In the genomic region with DNA sequence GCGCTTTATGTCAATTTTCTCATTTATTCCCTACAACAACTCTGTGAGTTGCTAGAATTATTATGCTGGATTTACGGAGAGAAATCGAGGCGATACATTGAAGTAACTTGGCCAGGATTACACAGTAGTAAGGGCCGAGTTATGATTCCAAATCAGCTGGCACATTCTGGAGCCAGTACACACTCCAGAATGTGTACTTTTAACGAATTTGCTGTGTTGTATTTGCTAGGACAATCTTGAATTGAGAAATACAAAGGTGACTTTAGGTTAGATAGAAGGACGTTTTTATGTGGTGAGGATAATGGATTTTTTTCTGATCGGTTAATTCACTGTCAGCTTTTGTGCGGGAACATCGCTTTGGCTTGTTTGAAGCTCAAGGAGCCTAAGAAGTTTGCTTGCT, we compare ENCODE assay signal across 12 cellular contexts. TPM values are rescaled to one million over a fixed set of nuclear protein-coding genes. Genes with fewer than 3 reads are reported as not detected.
DNase-seq lines count a peak whose midpoint lies in the region; ATAC-seq and TF ChIP-seq lines count a peak whose summit lies in the region.
"Had no signal": no experiment of that assay in that cellular context is flagged by ENCODE, and none has a peak within 500 bp of the region (broad histone marks: within the 10 kb centered on the region; RNA-seq: fewer than 3 reads in every experiment).

No MANE protein-coding gene starts in this region.

- no peak overlapping the region for H3K4me3 ChIP-seq in mesenchymal stem cell (ENCODE audit: insufficient read depth in 1 of 2, low read depth in 1 of 2, low read length in 2 of 2)
- H3K4me3 ChIP-seq in heart right ventricle = peak overlapping the region in 4 of 10 donors; percentile 63 to 75 (median 69)
- H3K4me3 ChIP-seq: MG63 had no signal

- H3K27me3 Mint-ChIP-seq in activated T-cell treated with anti-CD3 and anti-CD28 coated beads, Interleukin-2, amount 50 U/mL, for 24 hours = peaks cover 54% of the 10 kb centered on the region
- H3K27me3 Mint-ChIP-seq in activated CD4-positive, alpha-beta memory T cell treated with anti-CD3 and anti-CD28 coated beads, Interleukin-2, amount 10 ng/mL, durations not matched to agents 7 days and 5 days = peaks cover 48% of the 10 kb centered on the region
- peaks cover 45% of the 10 kb centered on the region for H3K27me3 Mint-ChIP-seq in stimulated activated naive CD8-positive, alpha-beta T cell treated with anti-CD3 and anti-CD28 coated beads, Interleukin-15, amount 100 ng/mL, for 72 hours

- WGBS in mesenchymal stem cell = 61% methylated on average over 10 of the region's 10 CpGs
- WGBS in heart right ventricle, 2 donors = 62 to 70% methylated on average over 10 of the region's 10 CpGs

- no peak for DNase-seq in activated T-cell treated with anti-CD3 and anti-CD28 coated beads, Interleukin-2, amount 50 U/mL, for 24 hours
- no peak for DNase-seq in activated T-cell treated with anti-CD3 and anti-CD28 coated beads, Interleukin-2, amount 50 U/mL, for 48 hours
- DNase-seq in activated CD4-positive, alpha-beta memory T cell treated with anti-CD3 and anti-CD28 coated beads, Interleukin-2, amount 10 ng/mL, durations not matched to agents 7 days and 5 days = no peak
- DNase-seq in mesenchymal stem cell (peak; percentile 25), heart right ventricle (no peak)
- no peak for DNase-seq in stimulated activated naive CD8-positive, alpha-beta T cell treated with anti-CD3 and anti-CD28 coated beads, Interleukin-15, amount 100 ng/mL, for 72 hours
- DNase-seq: AML-193; aorta; MG63; stimulated activated CD4-positive, alpha-beta T cell treated with anti-CD3 and anti-CD28 coated beads, Interleukin-4, amount 100 ng/mL, for 4 hours had no signal

- no peak overlapping the region for H3K4ac ChIP-seq in mesenchymal stem cell (ENCODE audit: low read depth in 1 of 2, low read length in 2 of 2)

- H3K4me1 Mint-ChIP-seq in activated T-cell treated with anti-CD3 and anti-CD28 coated beads, Interleukin-2, amount 50 U/mL, for 24 hours (ENCODE audit: low read depth) = peaks cover 9% of the 10 kb centered on the region
- H3K4me1 Mint-ChIP-seq in activated CD4-positive, alpha-beta memory T cell treated with anti-CD3 and anti-CD28 coated beads, Interleukin-2, amount 10 ng/mL, durations not matched to agents 7 days and 5 days = peaks cover 8% of the 10 kb centered on the region
- peaks cover 13% of the 10 kb centered on the region for H3K4me1 Mint-ChIP-seq in stimulated activated naive CD8-positive, alpha-beta T cell treated with anti-CD3 and anti-CD28 coated beads, Interleukin-15, amount 100 ng/mL, for 72 hours

- H3K36me3 ChIP-seq in mesenchymal stem cell (ENCODE audit: control insufficient read depth in 1 of 2, insufficient read depth in 2 of 2, low read depth in 1 of 2, low read length in 2 of 2) (no peaks in the 10 kb centered on the region), heart right ventricle (no peaks in the 10 kb centered on the region)
- H3K36me3 ChIP-seq: MG63 had no signal

- peak overlapping the region; percentile 44 for H3K4me2 ChIP-seq in mesenchymal stem cell (ENCODE audit: low read length, poor library complexity, severe bottlenecking)

- H2BK12ac ChIP-seq in mesenchymal stem cell (ENCODE audit: low read length in 2 of 2) = no peak overlapping the region

- H4K91ac ChIP-seq in mesenchymal stem cell (ENCODE audit: low read length) = no peak overlapping the region

- no peak overlapping the region for H2BK15ac ChIP-seq in mesenchymal stem cell (ENCODE audit: low read depth, poor library complexity, severe bottlenecking)

- no peak overlapping the region for H2BK5ac ChIP-seq in mesenchymal stem cell (ENCODE audit: low read depth, low read length, poor library complexity, severe bottlenecking)

- H3K9me3 Mint-ChIP-seq in activated T-cell treated with anti-CD3 and anti-CD28 coated beads, Interleukin-2, amount 50 U/mL, for 24 hours = no peaks in the 10 kb centered on the region
- no peaks in the 10 kb centered on the region for H3K9me3 Mint-ChIP-seq in activated CD4-positive, alpha-beta memory T cell treated with anti-CD3 and anti-CD28 coated beads, Interleukin-2, amount 10 ng/mL, durations not matched to agents 7 days and 5 days
- H3K9me3 Mint-ChIP-seq in stimulated activated naive CD8-positive, alpha-beta T cell treated with anti-CD3 and anti-CD28 coated beads, Interleukin-15, amount 100 ng/mL, for 72 hours = no peaks in the 10 kb centered on the region

- H3K9me3 ChIP-seq in mesenchymal stem cell (ENCODE audit: control insufficient read depth, low read length) (no peaks in the 10 kb centered on the region), heart right ventricle (no peaks in the 10 kb centered on the region)
- H3K9me3 ChIP-seq: MG63 had no signal

- H3K36me3 Mint-ChIP-seq in activated T-cell treated with anti-CD3 and anti-CD28 coated beads, Interleukin-2, amount 50 U/mL, for 24 hours (ENCODE audit: low read depth) = no peaks in the 10 kb centered on the region
- H3K36me3 Mint-ChIP-seq in activated CD4-positive, alpha-beta memory T cell treated with anti-CD3 and anti-CD28 coated beads, Interleukin-2, amount 10 ng/mL, durations not matched to agents 7 days and 5 days (ENCODE audit: low read depth) = no peaks in the 10 kb centered on the region

- H3K79me1 ChIP-seq in mesenchymal stem cell (replicated peaks; ENCODE audit: low read length, poor library complexity, severe bottlenecking) = peaks cover 2% of the 10 kb centered on the region

- H3K27me3 ChIP-seq in mesenchymal stem cell (ENCODE audit: control insufficient read depth in 1 of 2, insufficient read depth in 1 of 2, low read length in 2 of 2) (peaks cover 0 to 52% of the 10 kb centered on the region in 2 experiments), heart right ventricle (peaks cover 0 to 76% (median 31%) of the 10 kb centered on the region in 7 donors)

- H3K4me3 Mint-ChIP-seq in activated T-cell treated with anti-CD3 and anti-CD28 coated beads, Interleukin-2, amount 50 U/mL, for 24 hours = peak overlapping the region; percentile 28
- H3K4me3 Mint-ChIP-seq in activated CD4-positive, alpha-beta memory T cell treated with anti-CD3 and anti-CD28 coated beads, Interleukin-2, amount 10 ng/mL, durations not matched to agents 7 days and 5 days = peak overlapping the region; percentile 49
- H3K4me3 Mint-ChIP-seq in stimulated activated naive CD8-positive, alpha-beta T cell treated with anti-CD3 and anti-CD28 coated beads, Interleukin-15, amount 100 ng/mL, for 72 hours = peak overlapping the region; percentile 49 to 71

- no peak overlapping the region for H3K18ac ChIP-seq in mesenchymal stem cell (ENCODE audit: low read depth in 1 of 2, low read length in 2 of 2)

- TF ChIP-seq CTCF in heart right ventricle (IDR thresholded peaks at IDR 0.05) = no peak

- H2AFZ ChIP-seq in mesenchymal stem cell (ENCODE audit: low read depth, low read length) = no peak overlapping the region

- H3K9ac ChIP-seq in mesenchymal stem cell (ENCODE audit: low read length) = no peak overlapping the region

- H2BK120ac ChIP-seq in mesenchymal stem cell (ENCODE audit: low read depth, low read length) = no peak overlapping the region

- POLR2A ChIA-PET in activated CD4-positive, alpha-beta memory T cell treated with anti-CD3 and anti-CD28 coated beads, Interleukin-2, amount 10 ng/mL, durations not matched to agents 7 days and 5 days (lab: Charles Lee) = no interaction called here

- intact Hi-C loops in heart right ventricle (cut with DNase I) = no loop called here

- no peak for ATAC-seq in stimulated activated naive CD8-positive, alpha-beta T cell treated with anti-CD3 and anti-CD28 coated beads, Interleukin-15, amount 100 ng/mL, for 72 hours
- no peak for ATAC-seq in HG03108 (IDR thresholded peaks at IDR 0.05; ENCODE audit: unreplicated experiment)
- no peak for ATAC-seq in heart right ventricle
- no peak for ATAC-seq in HG02759 (IDR thresholded peaks at IDR 0.05; ENCODE audit: unreplicated experiment)

- no peak overlapping the region for H3K23ac ChIP-seq in mesenchymal stem cell (ENCODE audit: low read length in 2 of 2)

- no peak overlapping the region for H4K8ac ChIP-seq in mesenchymal stem cell (ENCODE audit: low read length)

- CTCF ChIA-PET in activated CD4-positive, alpha-beta memory T cell treated with anti-CD3 and anti-CD28 coated beads, Interleukin-2, amount 10 ng/mL, durations not matched to agents 7 days and 5 days (lab: Charles Lee) = no interaction called here

- no peak overlapping the region for H3K27ac ChIP-seq in mesenchymal stem cell (ENCODE audit: low read length, poor library complexity, severe bottlenecking)
- H3K27ac ChIP-seq in heart right ventricle = no peak overlapping the region

- no peak overlapping the region for H3K27ac Mint-ChIP-seq in activated T-cell treated with anti-CD3 and anti-CD28 coated beads, Interleukin-2, amount 50 U/mL, for 24 hours
- no peak overlapping the region for H3K27ac Mint-ChIP-seq in activated CD4-positive, alpha-beta memory T cell treated with anti-CD3 and anti-CD28 coated beads, Interleukin-2, amount 10 ng/mL, durations not matched to agents 7 days and 5 days
- no peak overlapping the region for H3K27ac Mint-ChIP-seq in stimulated activated naive CD8-positive, alpha-beta T cell treated with anti-CD3 and anti-CD28 coated beads, Interleukin-15, amount 100 ng/mL, for 72 hours

- H2AK5ac ChIP-seq in mesenchymal stem cell (ENCODE audit: low read length, severe bottlenecking) = no peak overlapping the region

- H3K14ac ChIP-seq in mesenchymal stem cell (ENCODE audit: low read length in 2 of 2) = no peak overlapping the region

- H3K4me1 ChIP-seq in mesenchymal stem cell (ENCODE audit: control insufficient read depth, insufficient read depth, low read depth, low read length) = no peaks in the 10 kb centered on the region
- peaks cover 0 to 16% (median 10%) of the 10 kb centered on the region in 9 donors for H3K4me1 ChIP-seq in heart right ventricle

RNA-seq across cellular contexts. Expression of a gene that starts 1.4 kb away (rescaled TPM):
- under 1 TPM; 0.28 to 0.55 TPM for total RNA-seq in activated CD4-positive, alpha-beta memory T cell treated with anti-CD3 and anti-CD28 coated beads, Interleukin-2, amount 10 ng/mL, durations not matched to agents 7 days and 5 days
- 10.4 TPM for polyA plus RNA-seq in mesenchymal stem cell (2013, experiment 1 of 2)
- 10.2 TPM for polyA plus RNA-seq in mesenchymal stem cell (2013, experiment 2 of 2)
- total RNA-seq in heart right ventricle = 10 to 100 TPM in 3 of 10 donors, 1 to 10 TPM in 4, under 1 TPM in 2, not detected in 1; 0.27 to 22.4 (median 8.2) TPM
- polyA plus RNA-seq in heart right ventricle = under 1 TPM; 0.06 to 0.07 TPM
